ENCODE assay signal across 17 cellular contexts in the genomic region with DNA sequence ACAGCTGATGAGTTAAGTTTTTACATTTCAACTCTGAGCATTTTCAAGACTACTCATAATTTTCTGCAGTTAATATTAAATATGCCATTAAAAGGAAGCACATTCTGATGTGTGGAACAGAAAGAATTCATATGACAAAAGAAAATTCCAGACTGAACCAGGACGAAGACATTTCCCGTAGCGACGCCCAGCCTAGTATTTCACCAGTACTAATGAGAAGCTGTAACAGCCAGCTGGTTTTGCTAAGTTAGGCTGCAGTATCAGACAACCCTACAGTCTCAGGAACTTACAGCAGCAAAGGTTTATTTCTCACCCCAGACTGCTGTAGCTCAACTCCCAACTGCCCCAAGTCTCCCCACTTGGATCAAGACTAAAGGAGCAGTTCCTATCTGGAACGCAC.
"Had no signal": no experiment of that assay in that cellular context is flagged by ENCODE, and none has a peak within 500 bp of the region (broad histone marks: within the 10 kb centered on the region; RNA-seq: fewer than 3 reads in every experiment).

No MANE protein-coding gene starts in this region.

- H3K36me3 ChIP-seq: colonic mucosa, heart right ventricle, neutrophil, right atrium auricular region, sigmoid colon, stomach, thoracic aorta, transverse colon had no signal

- DNase-seq: colonic mucosa; dermis blood vessel endothelial cell; foreskin melanocyte; heart right ventricle; hypothalamus; kidney glomerular epithelial cell; naive thymus-derived CD8-positive, alpha-beta T cell; sigmoid colon; small intestine; stimulated activated CD4-positive, alpha-beta T cell treated with anti-CD3 and anti-CD28 coated beads, Interleukin-12 subunit alpha, Interleukin-12 subunit beta, amount 100 ng/mL, for 4 hours; stimulated activated naive CD4-positive, alpha-beta T cell; stomach; substantia nigra; transverse colon had no signal

- H3K27me3 ChIP-seq: colonic mucosa, right atrium auricular region, sigmoid colon had no signal

- H3K4me3 ChIP-seq: colonic mucosa, heart right ventricle, right atrium auricular region, sigmoid colon, stomach, thoracic aorta, transverse colon had no signal

- H3K27ac ChIP-seq: colonic mucosa, heart right ventricle, neutrophil, right atrium auricular region, sigmoid colon, stomach, thoracic aorta, transverse colon had no signal

- H3K9me3 ChIP-seq: colonic mucosa, heart right ventricle, neutrophil, right atrium auricular region, sigmoid colon, stomach, thoracic aorta, transverse colon had no signal

- H3K4me1 ChIP-seq: colonic mucosa, heart right ventricle, right atrium auricular region, stomach, transverse colon had no signal
